ENCODE assay signal across 23 cellular contexts in the genomic region with DNA sequence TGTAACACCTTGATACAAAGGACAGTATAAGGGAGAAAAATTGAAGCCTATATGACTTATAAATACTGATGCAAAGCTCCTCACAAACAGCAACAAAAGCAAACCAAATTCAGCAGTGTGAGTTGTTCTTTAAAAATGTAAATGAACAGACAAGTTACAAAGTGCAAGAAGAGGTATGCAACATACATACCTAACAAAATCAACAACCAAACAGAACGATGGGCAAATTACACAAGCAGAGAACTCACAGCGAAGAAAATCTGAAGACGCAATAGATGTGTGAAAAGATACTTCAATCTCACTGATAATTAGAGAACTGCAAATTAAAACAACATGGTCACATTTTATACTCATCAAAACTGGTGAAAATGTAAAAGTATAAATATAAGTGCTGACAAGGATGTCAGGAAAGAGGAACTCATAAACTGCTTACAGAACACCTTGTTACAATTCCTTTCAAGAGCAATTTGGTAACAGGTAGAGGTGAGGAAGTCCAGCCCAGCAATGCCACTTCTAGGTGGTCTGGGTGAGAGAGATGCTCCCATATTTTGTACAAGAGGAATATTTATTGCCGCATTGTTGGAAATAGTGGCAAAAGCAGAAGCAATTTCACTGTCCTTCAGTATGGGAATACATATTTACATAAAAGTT. TPM values are rescaled to one million over a fixed set of nuclear protein-coding genes. Genes with fewer than 3 reads are reported as not detected.
DNase-seq lines count a peak whose midpoint lies in the region; ATAC-seq and TF ChIP-seq lines count a peak whose summit lies in the region.
"Had no signal": no experiment of that assay in that cellular context is flagged by ENCODE, and none has a peak within 500 bp of the region (broad histone marks: within the 10 kb centered on the region; RNA-seq: fewer than 3 reads in every experiment).

No MANE protein-coding gene starts in this region.

- TF ChIP-seq POLR2A in gastroesophageal sphincter (IDR thresholded peaks at IDR 0.05) = no peak
- no peak for TF ChIP-seq POLR2A in gastrocnemius medialis (IDR thresholded peaks at IDR 0.05)

- intact Hi-C loops in gastrocnemius medialis (cut with DNase I; ENCODE audit: low total_unique reads) = loop anchor here (2.0 kb wide), 1 partner anchor 17 kb away; no protein-coding TSS in a partner anchor

- no peak for TF ChIP-seq EP300 in gastroesophageal sphincter (IDR thresholded peaks at IDR 0.05)

- H3K9ac ChIP-seq in GM23248 (no peak overlapping the region), Karpas-422 (ENCODE audit: low read length) (no peak overlapping the region)

- no peak for ATAC-seq in RWPE2 (ENCODE audit: low read depth)
- no peak for ATAC-seq in gastroesophageal sphincter
- ATAC-seq in gastrocnemius medialis = no peak
- ATAC-seq: activated CD4-positive, CD25-positive, alpha-beta regulatory T cell treated with anti-CD3 and anti-CD28 coated beads, Interleukin-2, amount 50 U/mL, for 24 hours; activated CD8-positive, alpha-beta T cell treated with anti-CD3 and anti-CD28 coated beads, Interleukin-2, amount 10 ng/mL, durations not matched to agents 7 days and 5 days; mucosa of descending colon; Right ventricle myocardium inferior had no signal

- H4K20me1 ChIP-seq in GM23248 (ENCODE audit: insufficient read depth) = peaks cover 17% of the 10 kb centered on the region
- peaks cover 6% of the 10 kb centered on the region; the same call in 1 of the 2 replicates for H4K20me1 ChIP-seq in Karpas-422 (ENCODE audit: insufficient read depth, low read depth, low read length)

- in situ Hi-C loops in GM23248 (cut with MboI) = no loop called here
- in situ Hi-C loops in gastrocnemius medialis (cut with MboI; ENCODE audit: low sequenced_read_pairs in 4 of 4) = loop anchor here in 1 of 4 donors (25.0 kb wide), 1 partner anchor 428 kb away; the partner anchor contains the start of gene ACACB

- H3K4me2 ChIP-seq in GM23248 (ENCODE audit: unreplicated experiment) (peak overlapping the region; percentile 32), Karpas-422 (ENCODE audit: low read depth, low read length, poor library complexity, severe bottlenecking) (no peak overlapping the region)

- H3K9me2 ChIP-seq in GM23248 (ENCODE audit: insufficient read depth) (no peaks in the 10 kb centered on the region), Karpas-422 (replicated peaks; ENCODE audit: insufficient read depth, low read length) (no peaks in the 10 kb centered on the region)

- H3K79me2 ChIP-seq in GM23248 (ENCODE audit: insufficient read depth) (peaks cover 100% of the 10 kb centered on the region), Karpas-422 (ENCODE audit: low read length) (no peaks in the 10 kb centered on the region)

- H3K36me3 ChIP-seq in GM23248 (ENCODE audit: low read depth) = peaks cover 12% of the 10 kb centered on the region
- peaks cover 30% of the 10 kb centered on the region for H3K36me3 ChIP-seq in RWPE2 (ENCODE audit: low read depth)
- no peaks in the 10 kb centered on the region for H3K36me3 ChIP-seq in gastroesophageal sphincter
- H3K36me3 ChIP-seq in gastrocnemius medialis = no peaks in the 10 kb centered on the region
- H3K36me3 ChIP-seq in Karpas-422 (ENCODE audit: insufficient read depth, low read length) = no peaks in the 10 kb centered on the region

- H3K4me3 ChIP-seq in GM23248 (no peak overlapping the region), RWPE2 (ENCODE audit: severe bottlenecking) (no peak overlapping the region), gastroesophageal sphincter (no peak overlapping the region), gastrocnemius medialis (no peak overlapping the region), Karpas-422 (ENCODE audit: low read length) (no peak overlapping the region)
- H3K4me3 ChIP-seq: mucosa of descending colon had no signal

- WGBS in GM23248 (ENCODE audit: low coverage in 1 of 2, low lambda C conversion rate in 2 of 2, missing lambda C conversion rate in 2 of 2), 2 experiments = 63 to 68% methylated on average over 4 of the region's 4 CpGs
- WGBS in gastroesophageal sphincter (ENCODE audit: low coverage in 1 of 2), 2 donors = 67 to 76% methylated on average over 4 of the region's 4 CpGs

- TF ChIP-seq CTCF in RWPE2 (IDR thresholded peaks at IDR 0.05; ENCODE audit: poor library complexity, severe bottlenecking) (no peak), gastroesophageal sphincter (IDR thresholded peaks at IDR 0.05) (no peak), gastrocnemius medialis (IDR thresholded peaks at IDR 0.05 in 4 of 5, conservative IDR thresholded peaks at IDR 0.05 in 1 of 5) (no peak)

- H3K27ac ChIP-seq in GM23248 (peak overlapping the region; percentile 24; the same call in 1 of the 2 replicates), RWPE2 (ENCODE audit: poor library complexity, severe bottlenecking) (peak overlapping the region; percentile 37), gastroesophageal sphincter (peak overlapping the region; percentile 75 to 96 (median 94)), gastrocnemius medialis (peak overlapping the region; percentile 92 to 98 (median 96)), Karpas-422 (ENCODE audit: low read length) (no peak overlapping the region)

- no peaks in the 10 kb centered on the region for H3K27me3 ChIP-seq in GM23248 (replicated peaks; ENCODE audit: insufficient read depth)
- no peaks in the 10 kb centered on the region for H3K27me3 ChIP-seq in RWPE2 (ENCODE audit: insufficient read depth, poor library complexity, severe bottlenecking)
- H3K27me3 ChIP-seq in gastroesophageal sphincter = no peaks in the 10 kb centered on the region
- H3K27me3 ChIP-seq in gastrocnemius medialis = no peaks in the 10 kb centered on the region
- no peaks in the 10 kb centered on the region for H3K27me3 ChIP-seq in Karpas-422 (ENCODE audit: low read length)

- H2AFZ ChIP-seq in GM23248 (no peak overlapping the region), Karpas-422 (ENCODE audit: low read length) (no peak overlapping the region)

- DNase-seq in GM23248 = peak; percentile 27
- DNase-seq in RWPE2 (ENCODE audit: low spot score) = no peak
- no peak for DNase-seq in gastrocnemius medialis
- DNase-seq in Karpas-422 = no peak
- no peak for DNase-seq in NCI-H69 (lab: John Stamatoyannopoulos, UW)
- no peak for DNase-seq in NCI-H2196 treated with DMSO at 0.1 percent for 48 hours (lab: John Stamatoyannopoulos, UW; ENCODE audit: unreplicated experiment)
- DNase-seq in NCI-H1694 (lab: John Stamatoyannopoulos, UW) = no peak
- DNase-seq: activated CD8-positive, alpha-beta T cell treated with anti-CD3 and anti-CD28 coated beads, Interleukin-2, amount 10 ng/mL, durations not matched to agents 7 days and 5 days; activated naive CD4-positive, alpha-beta T cell; activated T-cell treated with anti-CD3 and anti-CD28 coated beads, Interleukin-2, amount 50 U/mL, for 24 hours; anterior cingulate cortex; CD4-positive, alpha-beta T cell; effector memory CD4-positive, alpha-beta T cell; head of caudate nucleus; mucosa of descending colon; NCI-H524 treated with DMSO at 0.1 percent for 48 hours; stimulated activated CD4-positive, alpha-beta T cell treated with anti-CD3 and anti-CD28 coated beads, Interleukin-15, amount 100 ng/mL, for 24 hours; substantia nigra had no signal

- H3K4me1 ChIP-seq in GM23248 (ENCODE audit: insufficient read depth) (peaks cover 71% of the 10 kb centered on the region), RWPE2 (ENCODE audit: insufficient read depth, poor library complexity, severe bottlenecking) (peaks cover 25% of the 10 kb centered on the region), gastroesophageal sphincter (peaks cover 37 to 97% (median 38%) of the 10 kb centered on the region in 3 donors), gastrocnemius medialis (peaks cover 66 to 78% of the 10 kb centered on the region in 2 donors), Karpas-422 (ENCODE audit: low read length) (no peaks in the 10 kb centered on the region)

- H3K9me3 ChIP-seq in GM23248 (ENCODE audit: low read depth) (no peaks in the 10 kb centered on the region), RWPE2 (ENCODE audit: severe bottlenecking) (no peaks in the 10 kb centered on the region), gastroesophageal sphincter (no peaks in the 10 kb centered on the region), gastrocnemius medialis (no peaks in the 10 kb centered on the region), Karpas-422 (ENCODE audit: low read length) (no peaks in the 10 kb centered on the region)
- H3K9me3 ChIP-seq: mucosa of descending colon had no signal

- peaks cover 89% of the 10 kb centered on the region for H3F3A ChIP-seq in GM23248 (ENCODE audit: insufficient read depth)

RNA-seq across cellular contexts. Expression of gene CORO1C, which starts 47.3 kb away (rescaled TPM):
- 170 and 172 TPM in 2 replicates for total RNA-seq in GM23248 (2014; rRNA removed; shearing (Covaris generic))
- 401 and 403 TPM in 2 replicates for polyA plus RNA-seq in GM23248 (2016; fragmentation: Nextera tagmentation; extraction: Ambion mirVana)
- total RNA-seq in gastroesophageal sphincter (100 to 1,000 TPM; 277 to 473 (median 342) TPM), gastrocnemius medialis (10 to 100 TPM; 24.7 to 47.6 (median 30.9) TPM)
- 11.1 and 14.9 TPM in 2 replicates for total RNA-seq in Karpas-422 (2014; rRNA removed; shearing (Covaris generic); ENCODE audit: low replicate concordance)

RNA-seq across cellular contexts. Expression of gene SELPLG, which starts 50.3 kb away (rescaled TPM):
- total RNA-seq in GM23248 (2014; rRNA removed; shearing (Covaris generic)) = 4.4 and 6.1 TPM in 2 replicates
- 6.2 and 6.7 TPM in 2 replicates for polyA plus RNA-seq in GM23248 (2016; fragmentation: Nextera tagmentation; extraction: Ambion mirVana)
- total RNA-seq in gastroesophageal sphincter (10 to 100 TPM in 1 of 4 donors, 1 to 10 TPM in 3; 3.6 to 12.4 (median 5.5) TPM), gastrocnemius medialis (1 to 10 TPM in 3 of 4 donors, under 1 TPM in 1; 0.19 to 5.0 (median 2.6) TPM)
- 0.97 and 2.5 TPM in 2 replicates for total RNA-seq in Karpas-422 (2014; rRNA removed; shearing (Covaris generic); ENCODE audit: low replicate concordance)
- total RNA-seq: H1, HT-29 had no signal
